ENCODE assay signal across 11 cellular contexts in genomic region chr17:63537991-63538692, GRCh38. TPM values are rescaled to one million over a fixed set of nuclear protein-coding genes. Genes with fewer than 3 reads are reported as not detected.
DNase-seq lines count a peak whose midpoint lies in the region; ATAC-seq and TF ChIP-seq lines count a peak whose summit lies in the region.
"Had no signal": no experiment of that assay in that cellular context is flagged by ENCODE, and none has a peak within 500 bp of the region (broad histone marks: within the 10 kb centered on the region; RNA-seq: fewer than 3 reads in every experiment).

No MANE protein-coding gene starts in this region.

- no peak overlapping the region for H3K27ac Mint-ChIP-seq in activated T-cell treated with anti-CD3 and anti-CD28 coated beads, Interleukin-2, amount 50 U/mL, for 72 hours
- H3K27ac Mint-ChIP-seq: CD4-positive, CD25-positive, alpha-beta regulatory T cell had no signal

- peaks cover 0 to 40% (median 36%) of the 10 kb centered on the region in 7 donors for H3K27me3 ChIP-seq in heart right ventricle
- no peaks in the 10 kb centered on the region for H3K27me3 ChIP-seq in thyroid gland

- no peaks in the 10 kb centered on the region for H3K9me3 Mint-ChIP-seq in activated T-cell treated with anti-CD3 and anti-CD28 coated beads, Interleukin-2, amount 50 U/mL, for 72 hours

- H3K4me3 Mint-ChIP-seq in activated T-cell treated with anti-CD3 and anti-CD28 coated beads, Interleukin-2, amount 50 U/mL, for 72 hours, result peak overlapping the region; percentile 46 to 54

- DNase-seq in heart right ventricle (no peak), Right ventricle myocardium superior (no peak), left kidney (ENCODE audit: low read depth, low spot score) (peak; percentile 78), thyroid gland (peak; percentile 11 to 16), inferior parietal cortex (ENCODE audit: extremely low spot score) (no peak), AG08396 (ENCODE audit: low spot score) (no peak)
- DNase-seq in activated T-cell treated with anti-CD3 and anti-CD28 coated beads, Interleukin-2, amount 50 U/mL, for 72 hours, result peak; percentile 21 to 29
- DNase-seq: CD4-positive, CD25-positive, alpha-beta regulatory T cell had no signal

- H3K27ac ChIP-seq in heart right ventricle, result no peak overlapping the region
- no peak overlapping the region for H3K27ac ChIP-seq in thyroid gland
- H3K27ac ChIP-seq: RWPE1 had no signal

- 6 to 7% methylated on average over 58 to 62 of the region's 62 CpGs for WGBS in heart right ventricle, 2 donors
- 8 to 10% methylated on average over 2 to 28 of the region's 62 CpGs for WGBS in thyroid gland, 2 donors

- H3K36me3 ChIP-seq in heart right ventricle (no peaks in the 10 kb centered on the region), thyroid gland (no peaks in the 10 kb centered on the region)

- H3K9me3 ChIP-seq in heart right ventricle, result no peaks in the 10 kb centered on the region
- H3K9me3 ChIP-seq in thyroid gland, result no peaks in the 10 kb centered on the region

- peaks cover 37% of the 10 kb centered on the region for H3K27me3 Mint-ChIP-seq in activated T-cell treated with anti-CD3 and anti-CD28 coated beads, Interleukin-2, amount 50 U/mL, for 72 hours (ENCODE audit: low read depth)

- H3K4me1 ChIP-seq in heart right ventricle (peaks cover 0 to 9% (median 8%) of the 10 kb centered on the region in 9 donors), thyroid gland (peaks cover 0 to 5% of the 10 kb centered on the region in 2 donors)

- peaks cover 6% of the 10 kb centered on the region for H3K4me1 Mint-ChIP-seq in activated T-cell treated with anti-CD3 and anti-CD28 coated beads, Interleukin-2, amount 50 U/mL, for 72 hours (ENCODE audit: low read depth)

- no peak for TF ChIP-seq POLR2A in thyroid gland (IDR thresholded peaks at IDR 0.05)

- ATAC-seq in heart right ventricle (peak in 1 of 8 donors; percentile 14), Right ventricle myocardium superior (ENCODE audit: poor library complexity) (no peak), GM21786 (IDR thresholded peaks at IDR 0.05; ENCODE audit: unreplicated experiment) (no peak)
- ATAC-seq in activated T-cell treated with anti-CD3 and anti-CD28 coated beads, Interleukin-2, amount 50 U/mL, for 72 hours (replicated peaks in 1 of 2), result peak; percentile 51 to 63

- H3K4me3 ChIP-seq in heart right ventricle, result peak overlapping the region in 7 of 10 donors; percentile 9 to 27 (median 20)
- H3K4me3 ChIP-seq in thyroid gland (replicated peaks in 1 of 3), result no peak overlapping the region

- intact Hi-C loops in heart right ventricle (cut with DNase I) (no loop called here), Right ventricle myocardium superior (cut with DNase I) (no loop called here), thyroid gland (cut with DNase I) (no loop called here)

- no peaks in the 10 kb centered on the region for H3K36me3 Mint-ChIP-seq in activated T-cell treated with anti-CD3 and anti-CD28 coated beads, Interleukin-2, amount 50 U/mL, for 72 hours (ENCODE audit: insufficient read depth in 2 of 2)
- H3K36me3 Mint-ChIP-seq: CD4-positive, CD25-positive, alpha-beta regulatory T cell had no signal

- no peak for TF ChIP-seq CTCF in heart right ventricle (IDR thresholded peaks at IDR 0.05)
- TF ChIP-seq CTCF in thyroid gland (IDR thresholded peaks at IDR 0.05), result no peak

RNA-seq across cellular contexts. Expression of gene DCAF7, which starts 12.1 kb away (rescaled TPM):
- total RNA-seq in heart right ventricle (10 to 100 TPM; 35.2 to 60.7 (median 42.8) TPM), Right ventricle myocardium superior (35.5 TPM), thyroid gland (10 to 100 TPM; 35.1 to 44.8 (median 40.5) TPM)
- 10 to 100 TPM; 10.2 to 16.9 TPM for polyA plus RNA-seq in heart right ventricle
- 100 to 1,000 TPM; 124 to 126 TPM for total RNA-seq in activated T-cell treated with anti-CD3 and anti-CD28 coated beads, Interleukin-2, amount 50 U/mL, for 72 hours

RNA-seq across cellular contexts. Expression of gene KCNH6, which starts 15.0 kb away (rescaled TPM):
- total RNA-seq in heart right ventricle (under 1 TPM in 1 of 10 donors, not detected in 9; 0.11 TPM), Right ventricle myocardium superior (not detected), thyroid gland (under 1 TPM in 1 of 4 donors, not detected in 3; 0.67 TPM)
- not detected for polyA plus RNA-seq in heart right ventricle
- not detected for total RNA-seq in activated T-cell treated with anti-CD3 and anti-CD28 coated beads, Interleukin-2, amount 50 U/mL, for 72 hours
- total RNA-seq: CD4-positive, CD25-positive, alpha-beta regulatory T cell; LHCN-M2 had no signal
- polyA plus RNA-seq: CD4-positive, CD25-positive, alpha-beta regulatory T cell had no signal

Comparison
In these comparisons a context has a peak if more than half of its experiments do, and no peak if none do; other contexts are left out.
1. ATAC-seq: peak in activated T-cell treated with anti-CD3 and anti-CD28 coated beads, Interleukin-2, amount 50 U/mL, for 72 hours (2 of 2); none in Right ventricle myocardium superior (single experiment) and GM21786 (single experiment).
2. DNase-seq: peak in activated T-cell treated with anti-CD3 and anti-CD28 coated beads, Interleukin-2, amount 50 U/mL, for 72 hours (2 of 2), left kidney (single experiment) and thyroid gland (2 of 2); none in heart right ventricle (0 of 2), Right ventricle myocardium superior (single experiment), inferior parietal cortex (single experiment) and AG08396 (single experiment).
3. H3K4me3 ChIP-seq: peak in heart right ventricle (7 of 10); none in thyroid gland (0 of 3).